15 cellular contexts compared by ENCODE assay signal in genomic region chr4:138672393-138672976, GRCh38.
DNase-seq lines count a peak whose midpoint lies in the region; ATAC-seq and TF ChIP-seq lines count a peak whose summit lies in the region.
"Had no signal": no experiment of that assay in that cellular context is flagged by ENCODE, and none has a peak within 500 bp of the region (broad histone marks: within the 10 kb centered on the region; RNA-seq: fewer than 3 reads in every experiment).

No MANE protein-coding gene starts in this region.

- DNase-seq in GM23338 (ENCODE audit: low spot score), result no peak
- no peak for DNase-seq in neural progenitor cell (ENCODE audit: low spot score)
- no peak for DNase-seq in mammary epithelial cell
- no peak for DNase-seq in Calu3
- DNase-seq in SIG-M5 treated with dmso at 0.1 percent for 504 hours (lab: John Stamatoyannopoulos, UW; ENCODE audit: unreplicated experiment), result no peak
- DNase-seq: activated effector memory CD4-positive, alpha-beta T cell treated with anti-CD3 and anti-CD28 coated beads, Interleukin-2, amount 50 U/mL, for 16 hours; hippocampal formation; NCI-H1436 treated with DMSO at 0.1 percent for 48 hours; psoas muscle; SK-N-SH; stimulated activated CD4-positive, alpha-beta T cell treated with anti-CD3 and anti-CD28 coated beads, Interleukin-2, amount 100 ng/mL, for 24 hours; stimulated activated naive CD8-positive, alpha-beta T cell treated with anti-CD3 and anti-CD28 coated beads, Interleukin-15, Interleukin-2, amounts not matched to agents 100 U/mL and 50 U/mL, for 24 hours had no signal

- no TSS peak for BruUV-seq in mammary epithelial cell (replicated peaks; lab: Mats Ljungman, UMichigan)
- no TSS peak for BruUV-seq in Calu3 (replicated peaks; lab: Mats Ljungman, UMichigan)

- H3K9me3 Mint-ChIP-seq in GM23338, result no peaks in the 10 kb centered on the region
- peaks cover 8% of the 10 kb centered on the region for H3K9me3 Mint-ChIP-seq in neural progenitor cell
- no peaks in the 10 kb centered on the region for H3K9me3 Mint-ChIP-seq in Calu3 (ENCODE audit: low read depth, unreplicated experiment)

- H3K4me1 Mint-ChIP-seq in GM23338 (peaks cover 6% of the 10 kb centered on the region; the same call in 2 of the 3 replicates), neural progenitor cell (peaks cover 13% of the 10 kb centered on the region), Calu3 (ENCODE audit: low read depth, unreplicated experiment) (peaks cover 4% of the 10 kb centered on the region)

- intact Hi-C loops in mammary epithelial cell (cut with micrococcal nuclease), result no loop called here
- intact Hi-C loops in Calu3 (cut with micrococcal nuclease; ENCODE audit: unreplicated experiment), result no loop called here

- H3K79me2 ChIP-seq in GM23338 (replicated peaks; ENCODE audit: insufficient read depth) (no peaks in the 10 kb centered on the region), neural progenitor cell (ENCODE audit: low read depth) (no peaks in the 10 kb centered on the region), mammary epithelial cell (ENCODE audit: insufficient read depth, low read length) (no peaks in the 10 kb centered on the region)

- peaks cover 12% of the 10 kb centered on the region for H3K4me1 ChIP-seq in GM23338 (ENCODE audit: insufficient read depth)
- no peaks in the 10 kb centered on the region for H3K4me1 ChIP-seq in neural progenitor cell
- no peaks in the 10 kb centered on the region for H3K4me1 ChIP-seq in mammary epithelial cell (ENCODE audit: insufficient read depth, low read length)
- H3K4me1 ChIP-seq: psoas muscle had no signal

- dilution Hi-C loops in mammary epithelial cell (cut with HindIII; ENCODE audit: low sequenced_read_pairs), result no loop called here

- 69% methylated on average over 8 of the region's 9 CpGs for WGBS in mammary epithelial cell (ENCODE audit: low coverage, missing lambda C conversion rate)

- H3F3A ChIP-seq in GM23338 (replicated peaks; ENCODE audit: low read depth) (no peaks in the 10 kb centered on the region), neural progenitor cell (ENCODE audit: low read depth) (no peaks in the 10 kb centered on the region)

- H3K27me3 ChIP-seq in GM23338 (ENCODE audit: insufficient read depth) (no peaks in the 10 kb centered on the region), neural progenitor cell (no peaks in the 10 kb centered on the region), mammary epithelial cell (ENCODE audit: insufficient read depth, low read length) (peaks cover 7% of the 10 kb centered on the region)

- H3K36me3 Mint-ChIP-seq in GM23338 (ENCODE audit: low read depth) (no peaks in the 10 kb centered on the region; the same call in 2 of the 3 replicates), neural progenitor cell (peaks cover 4% of the 10 kb centered on the region), Calu3 (ENCODE audit: insufficient read depth, unreplicated experiment) (no peaks in the 10 kb centered on the region)

- no peaks in the 10 kb centered on the region for H4K20me1 ChIP-seq in GM23338 (replicated peaks; ENCODE audit: insufficient read depth)
- no peaks in the 10 kb centered on the region for H4K20me1 ChIP-seq in neural progenitor cell (ENCODE audit: low read depth)
- no peaks in the 10 kb centered on the region for H4K20me1 ChIP-seq in mammary epithelial cell (ENCODE audit: insufficient read depth, low read length)

- H3K4me3 Mint-ChIP-seq in GM23338 (no peak overlapping the region), neural progenitor cell (no peak overlapping the region), Calu3 (ENCODE audit: low read depth, unreplicated experiment) (no peak overlapping the region)

- H3K27ac Mint-ChIP-seq in GM23338 (no peak overlapping the region), neural progenitor cell (peak overlapping the region; percentile 19), Calu3 (ENCODE audit: unreplicated experiment) (no peak overlapping the region)

- TF ChIP-seq CTCF in GM23338 (conservative IDR thresholded peaks at IDR 0.05; ENCODE audit: low read depth in 2 of 2) (no peak), neural progenitor cell (IDR thresholded peaks at IDR 0.05) (no peak), mammary epithelial cell (conservative IDR thresholded peaks at IDR 0.05 in 1 of 2, IDR thresholded peaks at IDR 0.05 in 1 of 2; ENCODE audit: extremely low read depth in 1 of 2, insufficient read depth in 1 of 2, low read depth in 1 of 2, low read length in 2 of 2) (no peak), Calu3 (IDR thresholded peaks at IDR 0.05; ENCODE audit: unreplicated experiment) (no peak)

- H3K4me3 ChIP-seq in GM23338 (no peak overlapping the region), neural progenitor cell (no peak overlapping the region), mammary epithelial cell (replicated peaks in 1 of 3; ENCODE audit: insufficient read depth in 1 of 3, low read depth in 2 of 3, low read length in 3 of 3) (no peak overlapping the region)
- H3K4me3 ChIP-seq: psoas muscle had no signal

- H3K9ac ChIP-seq in neural progenitor cell, result no peak overlapping the region
- no peak overlapping the region for H3K9ac ChIP-seq in mammary epithelial cell (ENCODE audit: insufficient read depth, low read length)
- H3K9ac ChIP-seq: SK-N-SH had no signal

- peaks cover 16% of the 10 kb centered on the region for H3K9me2 ChIP-seq in GM23338 (ENCODE audit: insufficient read depth)
- H3K9me2 ChIP-seq: SK-N-SH had no signal

- H3K9me3 ChIP-seq in neural progenitor cell (ENCODE audit: low read depth), result no peaks in the 10 kb centered on the region
- no peaks in the 10 kb centered on the region for H3K9me3 ChIP-seq in mammary epithelial cell (replicated peaks; ENCODE audit: insufficient read depth, low read length)
- H3K9me3 ChIP-seq: psoas muscle, SK-N-SH had no signal

- CTCF ChIA-PET in mammary epithelial cell (lab: Charles Lee; ENCODE audit: low non-redundant PET) (no interaction called here), Calu3 (lab: Charles Lee) (no interaction called here)

- 0 out of 2 replicates have a peak overlapping the region, but pooled peaks have one; percentile 32 for H3K4me2 ChIP-seq in GM23338
- no peak overlapping the region for H3K4me2 ChIP-seq in neural progenitor cell
- no peak overlapping the region for H3K4me2 ChIP-seq in mammary epithelial cell (ENCODE audit: insufficient read depth, low read depth, low read length)
- H3K4me2 ChIP-seq: SK-N-SH had no signal

- peaks cover 2% of the 10 kb centered on the region for H3K27me3 Mint-ChIP-seq in GM23338 (ENCODE audit: insufficient read depth, low read depth, poor library complexity)
- H3K27me3 Mint-ChIP-seq in neural progenitor cell (ENCODE audit: insufficient read depth, low read depth), result peaks cover 5% of the 10 kb centered on the region
- no peaks in the 10 kb centered on the region for H3K27me3 Mint-ChIP-seq in Calu3 (ENCODE audit: unreplicated experiment)

- no peaks in the 10 kb centered on the region for H3K36me3 ChIP-seq in GM23338 (ENCODE audit: insufficient read depth)
- no peaks in the 10 kb centered on the region for H3K36me3 ChIP-seq in neural progenitor cell
- no peaks in the 10 kb centered on the region for H3K36me3 ChIP-seq in mammary epithelial cell (ENCODE audit: insufficient read depth, low read length)

- in situ Hi-C loops in mammary epithelial cell (cut with MboI; ENCODE audit: low sequenced_read_pairs in 2 of 2), result no loop called here

- H3K27ac ChIP-seq in GM23338 (ENCODE audit: low read depth), result no peak overlapping the region
- no peak overlapping the region for H3K27ac ChIP-seq in neural progenitor cell
- H3K27ac ChIP-seq in mammary epithelial cell (ENCODE audit: insufficient read depth, low read depth, low read length), result no peak overlapping the region
- H3K27ac ChIP-seq: psoas muscle had no signal

- H2AFZ ChIP-seq in GM23338 (peak overlapping the region; percentile 98), neural progenitor cell (replicated peaks) (no peak overlapping the region), mammary epithelial cell (ENCODE audit: low read depth, low read length) (no peak overlapping the region)

- peak; percentile 75 for ATAC-seq in GM18858 (IDR thresholded peaks at IDR 0.05; ENCODE audit: unreplicated experiment)
- no peak; the same call in 2 of the 3 replicates for ATAC-seq in GM23338
- ATAC-seq in HG03442 (IDR thresholded peaks at IDR 0.05; ENCODE audit: unreplicated experiment), result peak; percentile 76
- ATAC-seq in HG03457 (IDR thresholded peaks at IDR 0.05; ENCODE audit: unreplicated experiment), result no peak
- ATAC-seq: psoas muscle; stimulated activated naive CD8-positive, alpha-beta T cell treated with anti-CD3 and anti-CD28 coated beads, Interleukin-15, Interleukin-2, amounts not matched to agents 100 U/mL and 50 U/mL, for 24 hours had no signal

TF ChIP-seq in GM23338, 12 proteins besides CTCF, POLR2A, EP300 and RAD21 (continues in another document):
- TF ChIP-seq EZH2 (IDR thresholded peaks at IDR 0.05; ENCODE audit: low read depth, unreplicated experiment), result no peak
- TF ChIP-seq STAT1 (IDR thresholded peaks at IDR 0.05; ENCODE audit: unreplicated experiment), result no peak
- TF ChIP-seq EZH2phosphoT487 (IDR thresholded peaks at IDR 0.05; ENCODE audit: unreplicated experiment), result no peak
- no peak for TF ChIP-seq NANOG (IDR thresholded peaks at IDR 0.05; ENCODE audit: borderline replicate concordance)
- no peak for TF ChIP-seq ZNF331 (CRISPR knock-in tag; IDR thresholded peaks at IDR 0.05; ENCODE audit: low read depth)
- no peak for TF ChIP-seq POLR2AphosphoS5 (IDR thresholded peaks at IDR 0.05; ENCODE audit: low read depth)

Comparison
In these comparisons a context has a peak if more than half of its experiments do, and no peak if none do; other contexts are left out.
1. ATAC-seq: peak in GM18858 (single experiment) and HG03442 (single experiment); none in GM23338 (single experiment) and HG03457 (single experiment).